In the genomic region with DNA sequence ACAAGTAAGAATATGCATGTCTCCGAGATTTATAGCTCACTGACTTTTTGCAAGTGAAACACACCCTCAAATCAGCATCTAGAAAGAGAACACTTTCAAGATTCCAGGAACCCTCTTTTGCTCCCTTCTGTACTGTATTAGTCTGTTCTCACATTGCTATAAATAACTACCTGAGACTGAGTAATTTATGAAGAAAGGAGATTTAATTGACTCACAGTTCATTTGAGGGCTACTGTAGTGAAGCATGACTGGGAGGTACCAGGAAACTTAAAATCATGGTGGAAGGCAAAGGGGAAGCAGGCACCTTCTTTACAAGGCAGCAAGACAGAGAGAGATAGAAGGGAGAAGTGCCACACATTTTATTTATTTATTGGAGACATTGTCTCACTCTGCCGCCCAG, we compare ENCODE assay signal across 10 cellular contexts.
"Had no signal": no experiment of that assay in that cellular context is flagged by ENCODE, and none has a peak within 500 bp of the region (broad histone marks: within the 10 kb centered on the region; RNA-seq: fewer than 3 reads in every experiment).

No MANE protein-coding gene starts in this region.

- H3K27ac Mint-ChIP-seq: activated T-helper 2 cell treated with anti-CD3 and anti-CD28 coated beads, Interferon-gamma antibody, Interleukin-2, Interleukin-4, amounts not matched to agents 10 μg/mL and 5 μg/mL and 100 μg/mL, durations not matched to agents 14 hours and 24 hours and 36 hours had no signal

- H3K4me3 Mint-ChIP-seq: neural crest cell had no signal

- DNase-seq: adrenal gland; colonic mucosa; gastrocnemius medialis; kidney; SJCRH30; stimulated activated CD4-positive, alpha-beta T cell treated with anti-CD3 and anti-CD28 coated beads, Interleukin-4, amount 100 ng/mL, for 24 hours; thyroid gland; uterus had no signal

- H3K9me3 Mint-ChIP-seq: neural crest cell had no signal

- ATAC-seq: gastrocnemius medialis had no signal
